Comparison of ENCODE assay signal across 17 cellular contexts in genomic region chr3:51830986-51831385, GRCh38. TPM values are rescaled to one million over a fixed set of nuclear protein-coding genes. Genes with fewer than 3 reads are reported as not detected.
DNase-seq lines count a peak whose midpoint lies in the region; ATAC-seq and TF ChIP-seq lines count a peak whose summit lies in the region.
"Had no signal": no experiment of that assay in that cellular context is flagged by ENCODE, and none has a peak within 500 bp of the region (broad histone marks: within the 10 kb centered on the region; RNA-seq: fewer than 3 reads in every experiment).

No MANE protein-coding gene starts in this region.

- no peak overlapping the region for H3K27ac ChIP-seq in GM23338 (ENCODE audit: low read depth)
- H3K27ac ChIP-seq: A549, C4-2B had no signal

- H3K4me2 ChIP-seq in GM23338 = no peak overlapping the region
- H3K4me2 ChIP-seq: A549 had no signal

- peaks cover 4% of the 10 kb centered on the region; the same call in 1 of the 3 replicates for H3K36me3 Mint-ChIP-seq in GM23338 (ENCODE audit: low read depth)

- peak; percentile 43 for DNase-seq in ELF-1 (ENCODE audit: low read depth, low spot score)
- peak; percentile 29 to 84 for DNase-seq in NCI-H524 (lab: John Stamatoyannopoulos, UW)
- DNase-seq in cerebellum (ENCODE audit: low spot score) = peak; percentile 38
- peak; percentile 2 for DNase-seq in pons (ENCODE audit: low spot score)
- DNase-seq in amygdala (lab: John Stamatoyannopoulos, UW) = no peak
- no peak for DNase-seq in GM23338 (ENCODE audit: low spot score)
- DNase-seq: BE2C; CD4-positive, alpha-beta memory T cell; DMS53; HCEC 1CT; HFFc6 had no signal

- H2AFZ ChIP-seq in GM23338 = no peak overlapping the region

- no peak for TF ChIP-seq CTCF in GM23338 (conservative IDR thresholded peaks at IDR 0.05; ENCODE audit: low read depth in 2 of 2)

- no peak for ATAC-seq in GM23338
- ATAC-seq in GM19455 (IDR thresholded peaks at IDR 0.05; ENCODE audit: unreplicated experiment) = no peak
- ATAC-seq: A549, HepG2 had no signal

- H3K27ac Mint-ChIP-seq in GM23338 = no peak overlapping the region
- H3K27ac Mint-ChIP-seq: CD4-positive, alpha-beta memory T cell; HFFc6 had no signal

- no peaks in the 10 kb centered on the region for H3F3A ChIP-seq in GM23338 (replicated peaks; ENCODE audit: low read depth)

- peaks cover 26% of the 10 kb centered on the region for H3K9me3 Mint-ChIP-seq in GM23338

- H3K4me1 ChIP-seq in GM23338 (ENCODE audit: insufficient read depth) = no peaks in the 10 kb centered on the region
- H3K4me1 ChIP-seq: A549, BE2C had no signal

- no peaks in the 10 kb centered on the region for H3K36me3 ChIP-seq in GM23338 (ENCODE audit: insufficient read depth)
- H3K36me3 ChIP-seq: BE2C had no signal

- H3K4me1 Mint-ChIP-seq in GM23338 = no peaks in the 10 kb centered on the region; the same call in 2 of the 3 replicates

- no peaks in the 10 kb centered on the region for H4K20me1 ChIP-seq in GM23338 (replicated peaks; ENCODE audit: insufficient read depth)

- no peaks in the 10 kb centered on the region for H3K79me2 ChIP-seq in GM23338 (replicated peaks; ENCODE audit: insufficient read depth)

- H3K4me3 Mint-ChIP-seq in GM23338 = no peak overlapping the region
- H3K4me3 Mint-ChIP-seq: HFFc6 had no signal

- H3K4me3 ChIP-seq in GM23338 = no peak overlapping the region
- H3K4me3 ChIP-seq: A549 had no signal

- H3K27me3 ChIP-seq in GM23338 (ENCODE audit: insufficient read depth) = no peaks in the 10 kb centered on the region

- no peaks in the 10 kb centered on the region for H3K27me3 Mint-ChIP-seq in GM23338 (ENCODE audit: insufficient read depth, low read depth, poor library complexity)

- H3K9me2 ChIP-seq in GM23338 (ENCODE audit: insufficient read depth) = no peaks in the 10 kb centered on the region

TF ChIP-seq in GM23338, 12 proteins besides CTCF, POLR2A, EP300 and RAD21:
- TF ChIP-seq STAT1 (IDR thresholded peaks at IDR 0.05; ENCODE audit: unreplicated experiment) = no peak

RNA-seq across cellular contexts. Expression of gene IQCF2, which starts 30.4 kb away (rescaled TPM):
- not detected for total RNA-seq in cerebellum
- not detected in 2 replicates for total RNA-seq in GM23338 (2014; rRNA removed; shearing (Covaris generic))
- not detected in 2 replicates for polyA plus RNA-seq in GM23338 (2016; fragmentation: Nextera tagmentation; extraction: Ambion mirVana)
- total RNA-seq: CD4-positive, alpha-beta memory T cell; H4; HepG2; HFFc6 had no signal
- polyA plus RNA-seq: A549; AG04450; CD4-positive, alpha-beta memory T cell; HepG2 had no signal

RNA-seq across cellular contexts. Expression of gene IQCF5, which starts 44.4 kb away (rescaled TPM):
- total RNA-seq in cerebellum = not detected
- not detected in 2 replicates for total RNA-seq in GM23338 (2014; rRNA removed; shearing (Covaris generic))
- polyA plus RNA-seq in GM23338 (2016; fragmentation: Nextera tagmentation; extraction: Ambion mirVana) = not detected in 2 replicates
- total RNA-seq: CD4-positive, alpha-beta memory T cell; H4; HepG2; HFFc6 had no signal
- polyA plus RNA-seq: A549; AG04450; CD4-positive, alpha-beta memory T cell; HepG2 had no signal

RNA-seq across cellular contexts. Expression of gene IQCF6, which starts 51.9 kb away (rescaled TPM):
- not detected for total RNA-seq in cerebellum
- total RNA-seq in GM23338 (2014; rRNA removed; shearing (Covaris generic)) = not detected in 2 replicates
- not detected in 2 replicates for polyA plus RNA-seq in GM23338 (2016; fragmentation: Nextera tagmentation; extraction: Ambion mirVana)
- total RNA-seq: CD4-positive, alpha-beta memory T cell; H4; HepG2; HFFc6 had no signal
- polyA plus RNA-seq: A549; AG04450; CD4-positive, alpha-beta memory T cell; HepG2 had no signal

Comparison
In these comparisons a context has a peak if more than half of its experiments do, and no peak if none do; other contexts are left out.
1. DNase-seq: peak in ELF-1 (single experiment), NCI-H524 (2 of 2), cerebellum (single experiment) and pons (single experiment); none in amygdala (0 of 56) and GM23338 (single experiment).